In genomic region chr3:44976002-44976815, GRCh38 we compare ENCODE assay signal across 8 cellular contexts. TPM values are rescaled to one million over a fixed set of nuclear protein-coding genes. Genes with fewer than 3 reads are reported as not detected.
DNase-seq lines count a peak whose midpoint lies in the region; ATAC-seq and TF ChIP-seq lines count a peak whose summit lies in the region.

Gene EXOSC7, plus strand, starts transcription at chr3:44976244. Its CDS starts 34 bp downstream, at chr3:44976278.
Gene ZDHHC3, minus strand, starts transcription at chr3:44976174. Its CDS starts 16,738 bp downstream, at chr3:44959436.

- H3K4me3 Mint-ChIP-seq in activated CD4-positive, alpha-beta T cell treated with anti-CD3 and anti-CD28 coated beads for 36 hours = peak within 1 kb of the TSS; percentile 92

- peaks cover 54% of the 10 kb centered on the region for H3K4me1 Mint-ChIP-seq in activated CD4-positive, alpha-beta T cell treated with anti-CD3 and anti-CD28 coated beads for 36 hours

- peaks cover 20% of the 10 kb centered on the region for H3K36me3 Mint-ChIP-seq in activated CD4-positive, alpha-beta T cell treated with anti-CD3 and anti-CD28 coated beads for 36 hours (ENCODE audit: low read depth)

- DNase-seq in AG04450 (ENCODE audit: low read depth, low spot score) (peak; percentile 49), NCI-H510A (lab: John Stamatoyannopoulos, UW) (peak; percentile 60), choroid plexus epithelial cell (ENCODE audit: low read depth) (peak; percentile 87), kidney tubule cell (ENCODE audit: low spot score) (peak; percentile 86)
- DNase-seq in activated CD4-positive, alpha-beta T cell treated with anti-CD3 and anti-CD28 coated beads for 36 hours = peak; percentile 92
- DNase-seq in stimulated activated CD4-positive, alpha-beta T cell treated with anti-CD3 and anti-CD28 coated beads, Interleukin-1b, Interleukin-23, amount 100 ng/mL, for 1 hour (ENCODE audit: low read depth in 2 of 2) = peak; percentile 70 to 75

- TF ChIP-seq CTCF in AG04450 (IDR thresholded peaks at IDR 0.05; ENCODE audit: low read depth, low read length) = no peak
- TF ChIP-seq CTCF in choroid plexus epithelial cell (conservative IDR thresholded peaks at IDR 0.05; ENCODE audit: low read depth, low read length) = no peak

- ATAC-seq in GM18870 (IDR thresholded peaks at IDR 0.05; ENCODE audit: unreplicated experiment) (peak; percentile 56), HG03103 (IDR thresholded peaks at IDR 0.05; ENCODE audit: low read depth, unreplicated experiment) (peak; percentile 66)
- ATAC-seq in activated CD4-positive, alpha-beta T cell treated with anti-CD3 and anti-CD28 coated beads for 36 hours = peak; percentile 89

- peak within 1 kb of the TSS; percentile 96 for H3K27ac Mint-ChIP-seq in activated CD4-positive, alpha-beta T cell treated with anti-CD3 and anti-CD28 coated beads for 36 hours

- H3K27me3 Mint-ChIP-seq in activated CD4-positive, alpha-beta T cell treated with anti-CD3 and anti-CD28 coated beads for 36 hours = no peaks in the 10 kb centered on the region

- no peaks in the 10 kb centered on the region for H3K9me3 Mint-ChIP-seq in activated CD4-positive, alpha-beta T cell treated with anti-CD3 and anti-CD28 coated beads for 36 hours (ENCODE audit: low read depth)

- H3K27ac ChIP-seq in AG04450 (ENCODE audit: low read depth, low read length) = peak within 1 kb of the TSS; percentile 68

- H3K9me3 ChIP-seq in AG04450 (ENCODE audit: control insufficient read depth, insufficient read depth, low read length) = no peaks in the 10 kb centered on the region

- H3K4me3 ChIP-seq in AG04450 (ENCODE audit: low read depth, low read length) (peak within 1 kb of the TSS; percentile 96), choroid plexus epithelial cell (ENCODE audit: low read depth, low read length) (peak within 1 kb of the TSS; percentile 98)

- CTCF ChIA-PET in AG04450 (lab: Charles Lee) = interaction anchor here (5.5 kb wide), 1 partner anchor 15 kb away, joined by 47 read pairs; no protein-coding TSS in a partner anchor
- CTCF ChIA-PET in activated CD4-positive, alpha-beta T cell treated with anti-CD3 and anti-CD28 coated beads for 36 hours (lab: Charles Lee) = interaction anchor here (0.5 to 4.7 kb wide), 6 partner anchors 9 to 486 kb away, joined by 3 to 34 read pairs (median 4); no protein-coding TSS in a partner anchor

- POLR2A ChIA-PET in AG04450 (lab: Yijun Ruan, JAX) = interaction anchor here (0.6 to 1.5 kb wide), 8 partner anchors 17 to 531 kb away, joined by 3 to 8 read pairs (median 4); no protein-coding TSS in a partner anchor
- POLR2A ChIA-PET in activated CD4-positive, alpha-beta T cell treated with anti-CD3 and anti-CD28 coated beads for 36 hours (lab: Charles Lee) = interaction anchor here (0.5 to 1.2 kb wide), 6 partner anchors 12 to 618 kb away, joined by 3 to 6 read pairs (median 4); partner anchors contain the start of genes KIAA1143, KIF15 and LIMD1

- H3K27me3 ChIP-seq in AG04450 (ENCODE audit: control insufficient read depth, insufficient read depth, low read length) = no peaks in the 10 kb centered on the region

- intact Hi-C loops in activated CD4-positive, alpha-beta T cell treated with anti-CD3 and anti-CD28 coated beads for 36 hours (cut with DNase I, micrococcal nuclease) = loop anchor here (1.0 to 5.0 kb wide), 10 partner anchors 115 to 1354 kb away; partner anchors contain the start of genes KIAA1143 (in 2 of the 2), KIF15 (in 2 of the 2), TCAIM (in 2 of the 2) and ANO10 (in 1 of the 2)

RNA-seq across cellular contexts. Expression of gene EXOSC7, which starts in this region (rescaled TPM):
- polyA plus RNA-seq in AG04450 (2011; rRNA removed) = 62.5 and 70.6 TPM in 2 replicates
- polyA minus RNA-seq in AG04450 (2011; rRNA and poly(A)+ RNA removed) = 37.5 and 41.9 TPM in 2 replicates
- total RNA-seq in activated CD4-positive, alpha-beta T cell treated with anti-CD3 and anti-CD28 coated beads for 36 hours = 10 to 100 TPM; 42.7 to 70.7 TPM

RNA-seq across cellular contexts. Expression of gene ZDHHC3, which starts in this region (rescaled TPM):
- polyA plus RNA-seq in AG04450 (2011; rRNA removed) = 92.7 and 124 TPM in 2 replicates
- polyA minus RNA-seq in AG04450 (2011; rRNA and poly(A)+ RNA removed) = 168 and 253 TPM in 2 replicates
- 10 to 100 TPM; 31.9 to 32.9 TPM for total RNA-seq in activated CD4-positive, alpha-beta T cell treated with anti-CD3 and anti-CD28 coated beads for 36 hours

Comparison
In these comparisons a context has a peak if more than half of its experiments do, and no peak if none do; other contexts are left out.
1. Peak in every context shown above with its lines: DNase-seq, ATAC-seq, H3K4me3 ChIP-seq and H3K27ac ChIP-seq.